In genomic region chr10:91634246-91634645, GRCh38 we compare ENCODE assay signal across 13 cellular contexts.
"Had no signal": no experiment of that assay in that cellular context is flagged by ENCODE, and none has a peak within 500 bp of the region (broad histone marks: within the 10 kb centered on the region; RNA-seq: fewer than 3 reads in every experiment).

No MANE protein-coding gene starts in this region.

- H3K36me3 ChIP-seq: colonic mucosa had no signal

- H3K27me3 ChIP-seq: cardiac muscle cell, colonic mucosa, pancreas had no signal

- ATAC-seq: heart right ventricle, left colon had no signal

- H3K9me3 ChIP-seq: colonic mucosa, heart right ventricle, pancreas had no signal

- H3K4me3 ChIP-seq: cardiac muscle cell, colonic mucosa had no signal

- DNase-seq: activated CD4-positive, alpha-beta T cell treated with anti-CD3 and anti-CD28 coated beads for 1 hour; activated CD4-positive, alpha-beta T cell treated with anti-CD3 and anti-CD28 coated beads, Interleukin-2, amount 50 U/mL, for 4 hours; activated naive CD4-positive, alpha-beta T cell treated with anti-CD3 and anti-CD28 coated beads for 36 hours; activated T-cell treated with anti-CD3 and anti-CD28 coated beads for 4 hours; colonic mucosa; foreskin fibroblast; heart right ventricle; left colon; midbrain; pancreas; stimulated activated CD4-positive, alpha-beta T cell treated with anti-CD3 and anti-CD28 coated beads, Interleukin-4, amount 100 ng/mL, for 4 hours; stimulated activated CD8-positive, alpha-beta memory T cell treated with anti-CD3 and anti-CD28 coated beads, Interleukin-4, amount 100 ng/mL, for 48 hours had no signal

- H3K27ac ChIP-seq: cardiac muscle cell, colonic mucosa had no signal

- H3K4me1 ChIP-seq: colonic mucosa had no signal
